1 cellular context compared by ENCODE assay signal in the genomic region with DNA sequence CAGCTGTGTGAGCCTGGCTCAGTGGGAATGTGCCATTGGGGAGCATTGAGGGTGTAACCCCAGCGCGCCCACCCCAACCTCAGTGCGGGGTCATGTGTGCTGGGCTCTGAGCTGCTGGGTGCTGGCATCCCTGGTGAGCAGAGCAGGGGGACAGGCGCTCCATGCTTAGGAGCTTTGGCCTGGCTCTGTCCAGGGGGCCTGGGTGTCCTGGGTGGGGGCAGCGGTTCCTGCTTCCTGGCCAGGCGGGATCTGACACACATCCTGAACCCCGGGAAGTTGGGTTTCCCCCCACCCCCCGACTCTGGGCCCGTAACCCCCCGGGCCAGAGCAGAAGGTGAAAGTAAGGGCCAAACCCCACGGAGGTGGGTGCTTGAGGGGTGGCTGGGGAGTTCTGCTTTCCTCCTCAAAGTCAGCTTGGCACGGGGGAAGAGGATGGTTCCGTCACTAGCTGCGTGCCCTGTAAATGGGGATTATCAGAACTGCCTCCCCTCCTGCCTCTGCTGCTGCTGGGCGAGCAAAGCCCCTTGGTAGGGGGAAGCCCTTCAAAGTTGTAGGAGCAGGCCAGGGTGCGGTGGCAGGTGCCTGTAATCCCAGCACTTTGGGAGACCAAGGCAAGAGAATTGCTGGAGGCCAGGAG.
TF ChIP-seq lines count a peak whose summit lies in the region.

No MANE protein-coding gene starts in this region.

TF ChIP-seq in HepG2, 621 proteins besides CTCF, POLR2A, EP300 and RAD21:
- TF ChIP-seq, protein P1, sequence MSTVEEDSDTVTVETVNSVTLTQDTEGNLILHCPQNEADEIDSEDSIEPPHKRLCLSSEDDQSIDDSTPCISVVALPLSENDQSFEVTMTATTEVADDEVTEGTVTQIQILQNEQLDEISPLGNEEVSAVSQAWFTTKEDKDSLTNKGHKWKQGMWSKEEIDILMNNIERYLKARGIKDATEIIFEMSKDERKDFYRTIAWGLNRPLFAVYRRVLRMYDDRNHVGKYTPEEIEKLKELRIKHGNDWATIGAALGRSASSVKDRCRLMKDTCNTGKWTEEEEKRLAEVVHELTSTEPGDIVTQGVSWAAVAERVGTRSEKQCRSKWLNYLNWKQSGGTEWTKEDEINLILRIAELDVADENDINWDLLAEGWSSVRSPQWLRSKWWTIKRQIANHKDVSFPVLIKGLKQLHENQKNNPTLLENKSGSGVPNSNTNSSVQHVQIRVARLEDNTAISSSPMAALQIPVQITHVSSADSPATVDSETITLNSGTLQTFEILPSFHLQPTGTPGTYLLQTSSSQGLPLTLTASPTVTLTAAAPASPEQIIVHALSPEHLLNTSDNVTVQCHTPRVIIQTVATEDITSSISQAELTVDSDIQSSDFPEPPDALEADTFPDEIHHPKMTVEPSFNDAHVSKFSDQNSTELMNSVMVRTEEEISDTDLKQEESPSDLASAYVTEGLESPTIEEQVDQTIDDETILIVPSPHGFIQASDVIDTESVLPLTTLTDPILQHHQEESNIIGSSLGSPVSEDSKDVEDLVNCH (CRISPR knock-in tag; IDR thresholded peaks at IDR 0.05): no peak
- no peak for TF ChIP-seq IRF1 (CRISPR knock-in tag; IDR thresholded peaks at IDR 0.05; ENCODE audit: low read depth)
